Comparison of ENCODE assay signal across 1 cellular context in genomic region chr1:27365372-27366112, GRCh38.
TF ChIP-seq lines count a peak whose summit lies in the region.

No MANE protein-coding gene starts in this region.

TF ChIP-seq in HEK293, 187 proteins besides CTCF, POLR2A, EP300 and RAD21 (continued from another document):
- TF ChIP-seq ZBTB11 (tag by site-specific recombination; conservative IDR thresholded peaks at IDR 0.05; ENCODE audit: low read depth) = 0 out of 2 replicates have a peak, but pooled peaks have one; percentile 9
- TF ChIP-seq HIC1 (tag by site-specific recombination; IDR thresholded peaks at IDR 0.05) = peak; percentile 72
- peak; percentile 67 for TF ChIP-seq ZBTB20 (tag by site-specific recombination; IDR thresholded peaks at IDR 0.05)
- TF ChIP-seq ZNF530 (tag by site-specific recombination; IDR thresholded peaks at IDR 0.05; ENCODE audit: low read depth) = no peak
- TF ChIP-seq KLF9 (tag by site-specific recombination; IDR thresholded peaks at IDR 0.05; ENCODE audit: low read depth) = peak; percentile 96
- peak; percentile 83 for TF ChIP-seq KLF16 (tag by site-specific recombination; IDR thresholded peaks at IDR 0.05)
- TF ChIP-seq SP2 (tag by site-specific recombination; IDR thresholded peaks at IDR 0.05) = peak; percentile 82
- TF ChIP-seq ZBTB48 (tag by site-specific recombination; IDR thresholded peaks at IDR 0.05) = peak; percentile 99
- peak; percentile 100 for TF ChIP-seq SP3 (tag by site-specific recombination; IDR thresholded peaks at IDR 0.05)
- TF ChIP-seq KLF1 (tag by site-specific recombination; IDR thresholded peaks at IDR 0.05) = peak; percentile 87
- no peak for TF ChIP-seq PRDM2 (tag by site-specific recombination; IDR thresholded peaks at IDR 0.05; ENCODE audit: borderline replicate concordance)
- 0 out of 2 replicates have a peak, but pooled peaks have one; percentile 10 for TF ChIP-seq BCL11A (tag by site-specific recombination; IDR thresholded peaks at IDR 0.05; ENCODE audit: low read depth)
- TF ChIP-seq, protein P1, sequence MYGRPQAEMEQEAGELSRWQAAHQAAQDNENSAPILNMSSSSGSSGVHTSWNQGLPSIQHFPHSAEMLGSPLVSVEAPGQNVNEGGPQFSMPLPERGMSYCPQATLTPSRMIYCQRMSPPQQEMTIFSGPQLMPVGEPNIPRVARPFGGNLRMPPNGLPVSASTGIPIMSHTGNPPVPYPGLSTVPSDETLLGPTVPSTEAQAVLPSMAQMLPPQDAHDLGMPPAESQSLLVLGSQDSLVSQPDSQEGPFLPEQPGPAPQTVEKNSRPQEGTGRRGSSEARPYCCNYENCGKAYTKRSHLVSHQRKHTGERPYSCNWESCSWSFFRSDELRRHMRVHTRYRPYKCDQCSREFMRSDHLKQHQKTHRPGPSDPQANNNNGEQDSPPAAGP (tag by site-specific recombination; IDR thresholded peaks at IDR 0.05) = peak; percentile 51
- TF ChIP-seq ZEB2 (tag by site-specific recombination; IDR thresholded peaks at IDR 0.05) = 0 out of 2 replicates have a peak, but pooled peaks have one; percentile 42
- peak; percentile 93 for TF ChIP-seq KLF8 (tag by site-specific recombination; IDR thresholded peaks at IDR 0.05)
- TF ChIP-seq ZNF692 (tag by site-specific recombination; IDR thresholded peaks at IDR 0.05) = no peak
- TF ChIP-seq, protein P2, sequence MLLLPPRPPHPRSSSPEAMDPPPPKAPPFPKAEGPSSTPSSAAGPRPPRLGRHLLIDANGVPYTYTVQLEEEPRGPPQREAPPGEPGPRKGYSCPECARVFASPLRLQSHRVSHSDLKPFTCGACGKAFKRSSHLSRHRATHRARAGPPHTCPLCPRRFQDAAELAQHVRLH (tag by site-specific recombination; IDR thresholded peaks at IDR 0.05) = no peak
- peak; percentile 40; the same call in 1 of the 2 replicates for TF ChIP-seq KLF7 (tag by site-specific recombination; IDR thresholded peaks at IDR 0.05; ENCODE audit: borderline replicate concordance)
- no peak for TF ChIP-seq ZNF837 (tag by site-specific recombination; IDR thresholded peaks at IDR 0.05)
- TF ChIP-seq ZFHX2 (tag by site-specific recombination; conservative IDR thresholded peaks at IDR 0.05) = peak; percentile 62
- 0 out of 2 replicates have a peak, but pooled peaks have one; percentile 55 for TF ChIP-seq MZF1 (tag by site-specific recombination; IDR thresholded peaks at IDR 0.05; ENCODE audit: borderline replicate concordance)
- TF ChIP-seq ZNF19 (tag by site-specific recombination; IDR thresholded peaks at IDR 0.05; ENCODE audit: low read depth) = no peak
- no peak for TF ChIP-seq ZNF776 (tag by site-specific recombination; IDR thresholded peaks at IDR 0.05; ENCODE audit: borderline replicate concordance)
- TF ChIP-seq PATZ1 (tag by site-specific recombination; IDR thresholded peaks at IDR 0.05) = peak; percentile 83
- no peak for TF ChIP-seq ZNF544 (tag by site-specific recombination; IDR thresholded peaks at IDR 0.05)
- peak; percentile 47; the same call in 1 of the 2 replicates for TF ChIP-seq ZBTB10 (tag by site-specific recombination; IDR thresholded peaks at IDR 0.05)
- TF ChIP-seq ZBTB8A (tag by site-specific recombination; IDR thresholded peaks at IDR 0.05) = peak; percentile 96
- TF ChIP-seq ZNF169 (tag by site-specific recombination; IDR thresholded peaks at IDR 0.05) = no peak
- TF ChIP-seq KLF10 (tag by site-specific recombination; IDR thresholded peaks at IDR 0.05) = peak; percentile 87
- TF ChIP-seq ZNF341 (tag by site-specific recombination; IDR thresholded peaks at IDR 0.05; ENCODE audit: low read depth) = peak; percentile 99
- TF ChIP-seq ZBTB1 (tag by site-specific recombination; IDR thresholded peaks at IDR 0.05) = no peak
- TF ChIP-seq EGR2 (tag by site-specific recombination; IDR thresholded peaks at IDR 0.05; ENCODE audit: low read depth) = peak; percentile 62; the same call in 1 of the 2 replicates
- TF ChIP-seq ZNF626 (tag by site-specific recombination; IDR thresholded peaks at IDR 0.05) = no peak
- TF ChIP-seq ZNF610 (tag by site-specific recombination; IDR thresholded peaks at IDR 0.05; ENCODE audit: borderline replicate concordance) = peak; percentile 30; the same call in 1 of the 2 replicates
